In genomic region chr12:132455565-132455964, GRCh38 we compare ENCODE assay signal across 26 cellular contexts. TPM values are rescaled to one million over a fixed set of nuclear protein-coding genes. Genes with fewer than 3 reads are reported as not detected.
DNase-seq lines count a peak whose midpoint lies in the region; ATAC-seq, FAIRE-seq and TF ChIP-seq lines count a peak whose summit lies in the region.
"Had no signal": no experiment of that assay in that cellular context is flagged by ENCODE, and none has a peak within 500 bp of the region (broad histone marks: within the 10 kb centered on the region; RNA-seq: fewer than 3 reads in every experiment).

No MANE protein-coding gene starts in this region.

- H3K27me3 Mint-ChIP-seq in CD4-positive, CD25-positive, alpha-beta regulatory T cell = peaks cover 4% of the 10 kb centered on the region
- H3K27me3 Mint-ChIP-seq: IgD-negative memory B cell had no signal

- H4K20me1 ChIP-seq in GM12878 (ENCODE audit: control insufficient read depth, insufficient read depth) = no peaks in the 10 kb centered on the region
- no peaks in the 10 kb centered on the region for H4K20me1 ChIP-seq in HepG2 (ENCODE audit: insufficient read depth, low read length)

- H3K4me3 ChIP-seq in CD4-positive, CD25-positive, alpha-beta regulatory T cell (ENCODE audit: low read depth, low read length) = no peak overlapping the region
- no peak overlapping the region for H3K4me3 ChIP-seq in GM12878
- no peak overlapping the region for H3K4me3 ChIP-seq in HepG2 (replicated peaks in 1 of 3; ENCODE audit: insufficient read depth in 1 of 3, low read depth in 2 of 3, low read length in 3 of 3)
- H3K4me3 ChIP-seq: BLaER1 treated with 17β-estradiol and CSF1 and Interleukin-3, amounts not matched to agents 10 nM and 100 nM; colonic mucosa; GM23248; SJSA1; transverse colon had no signal

- TF ChIP-seq CTCF in GM12878 (IDR thresholded peaks at IDR 0.05 in 2 of 3, conservative IDR thresholded peaks at IDR 0.05 in 1 of 3; ENCODE audit: control insufficient read depth in 2 of 3, extremely low read depth in 1 of 3, insufficient read depth in 1 of 3, low read depth in 3 of 3, low read length in 3 of 3) (no peak), HepG2 (CRISPR knock-in tag; IDR thresholded peaks at IDR 0.05) (no peak)

- BruUV-seq in GM12878 (replicated peaks; lab: Mats Ljungman, UMichigan) (no TSS peak), HepG2 (replicated peaks; lab: Mats Ljungman, UMichigan) (no TSS peak)

- POLR2A ChIA-PET in GM12878 (lab: Charles Lee) (no interaction called here), HepG2 (lab: Yijun Ruan, JAX) (no interaction called here)

- H3K9me3 Mint-ChIP-seq in CD4-positive, CD25-positive, alpha-beta regulatory T cell = no peaks in the 10 kb centered on the region

- H3K4me1 ChIP-seq in CD4-positive, CD25-positive, alpha-beta regulatory T cell (ENCODE audit: control insufficient read depth, insufficient read depth, low read length, poor library complexity, severe bottlenecking) = peaks cover 8% of the 10 kb centered on the region
- H3K4me1 ChIP-seq in GM12878 (ENCODE audit: control insufficient read depth, insufficient read depth, low read length) (peaks cover 13% of the 10 kb centered on the region), HepG2 (ENCODE audit: insufficient read depth, low read length) (peaks cover 13% of the 10 kb centered on the region)
- H3K4me1 ChIP-seq: colonic mucosa, SJSA1, transverse colon had no signal

- H3K9ac ChIP-seq in GM12878 (ENCODE audit: control insufficient read depth, insufficient read depth, low read length) = no peak overlapping the region
- no peak overlapping the region for H3K9ac ChIP-seq in HepG2 (ENCODE audit: insufficient read depth, low read depth, low read length)
- H3K9ac ChIP-seq: GM23248 had no signal

- H3K79me2 ChIP-seq in GM12878 (ENCODE audit: control insufficient read depth, insufficient read depth, low read length) (no peaks in the 10 kb centered on the region), HepG2 (ENCODE audit: insufficient read depth, low read length) (no peaks in the 10 kb centered on the region)

- SMC1A ChIA-PET in GM12878 (lab: Charles Lee; ENCODE audit: uncharacterized antibody, unreplicated experiment) = no interaction called here

- H3K4me2 ChIP-seq in GM12878 (ENCODE audit: control insufficient read depth, insufficient read depth) (no peak overlapping the region), HepG2 (ENCODE audit: low read depth, low read length) (no peak overlapping the region)

- TF ChIP-seq POLR2A in GM12891 (IDR thresholded peaks at IDR 0.05; ENCODE audit: low read depth, low read length) (no peak), GM12878 (IDR thresholded peaks at IDR 0.05; ENCODE audit: low read depth, low read length) (no peak), HepG2 (IDR thresholded peaks at IDR 0.05; ENCODE audit: insufficient read depth in 1 of 2, low read depth in 2 of 2, low read length in 2 of 2) (no peak)

- no peaks in the 10 kb centered on the region for H3K9me3 ChIP-seq in CD4-positive, CD25-positive, alpha-beta regulatory T cell (ENCODE audit: control insufficient read depth in 2 of 2, low read length in 2 of 2)
- H3K9me3 ChIP-seq in GM12878 (replicated peaks; ENCODE audit: control insufficient read depth, insufficient read depth, low read length) (no peaks in the 10 kb centered on the region; the same call in 2 of the 3 replicates), HepG2 (ENCODE audit: low read length) (no peaks in the 10 kb centered on the region)
- H3K9me3 ChIP-seq: colonic mucosa, transverse colon had no signal

- no peak for DNase-seq in CD4-positive, CD25-positive, alpha-beta regulatory T cell
- DNase-seq in GM12891 (ENCODE audit: insufficient read length, low spot score) (no peak), GM12878 (ENCODE audit: low read depth, low spot score) (no peak), HepG2 (ENCODE audit: low spot score) (no peak), substantia nigra (lab: John Stamatoyannopoulos, UW) (no peak), NCI-H1105 (lab: John Stamatoyannopoulos, UW) (no peak), COR-L47 (lab: John Stamatoyannopoulos, UW) (no peak)
- DNase-seq: activated CD4-positive, alpha-beta memory T cell treated with anti-CD3 and anti-CD28 coated beads, Interleukin-2, amount 10 ng/mL, durations not matched to agents 7 days and 5 days; activated naive CD4-positive, alpha-beta T cell treated with anti-CD3 and anti-CD28 coated beads, Interleukin-2, amount 50 U/mL, for 16 hours; anterior cingulate cortex; colonic mucosa; DMS53; effector memory CD4-positive, alpha-beta T cell; GM23248; head of caudate nucleus; HFFc6; left ventricle myocardium superior; stimulated activated CD4-positive, alpha-beta T cell treated with anti-CD3 and anti-CD28 coated beads, Interleukin-4, amount 100 ng/mL, for 1 hour; transverse colon had no signal

- 73% methylated on average over 15 of the region's 15 CpGs for WGBS in GM12878 (ENCODE audit: insufficient coverage, insufficient replicate concordance, low lambda C conversion rate, missing lambda C conversion rate)
- 75% methylated on average over 15 of the region's 15 CpGs for WGBS in HepG2 (ENCODE audit: low lambda C conversion rate)

- peak overlapping the region in 2 of 3 donors; percentile 52 to 56 for H3K27ac Mint-ChIP-seq in CD4-positive, CD25-positive, alpha-beta regulatory T cell
- H3K27ac Mint-ChIP-seq: activated CD4-positive, alpha-beta memory T cell treated with anti-CD3 and anti-CD28 coated beads, Interleukin-2, amount 10 ng/mL, durations not matched to agents 7 days and 5 days; HFFc6 had no signal

- H3K4me1 Mint-ChIP-seq in CD4-positive, CD25-positive, alpha-beta regulatory T cell = peaks cover 0 to 6% (median 0%) of the 10 kb centered on the region in 4 donors

- ATAC-seq in CD4-positive, CD25-positive, alpha-beta regulatory T cell (ENCODE audit: low read depth in 2 of 2) = no peak
- no peak for ATAC-seq in GM12878
- no peak for ATAC-seq in HepG2
- ATAC-seq: activated CD4-positive, CD25-positive, alpha-beta regulatory T cell treated with anti-CD3 and anti-CD28 coated beads, Interleukin-2, amount 50 U/mL, for 24 hours; left ventricle myocardium superior had no signal

- H2AFZ ChIP-seq in GM12878 (ENCODE audit: control insufficient read depth, low read depth, low read length) (no peak overlapping the region), HepG2 (ENCODE audit: low read length) (no peak overlapping the region)
- H2AFZ ChIP-seq: GM23248 had no signal

- no peaks in the 10 kb centered on the region for H3K36me3 Mint-ChIP-seq in CD4-positive, CD25-positive, alpha-beta regulatory T cell
- H3K36me3 Mint-ChIP-seq: IgD-negative memory B cell had no signal

- H3K27ac ChIP-seq in CD4-positive, CD25-positive, alpha-beta regulatory T cell (ENCODE audit: insufficient read depth, low read length, poor library complexity, severe bottlenecking) = no peak overlapping the region
- H3K27ac ChIP-seq in GM12878 (ENCODE audit: control insufficient read depth, insufficient read depth) = no peak overlapping the region
- no peak overlapping the region for H3K27ac ChIP-seq in HepG2 (ENCODE audit: extremely low read length, insufficient read depth, low read length)
- H3K27ac ChIP-seq in substantia nigra (ENCODE audit: low read depth, low read length, poor library complexity, severe bottlenecking) = no peak overlapping the region
- H3K27ac ChIP-seq: colonic mucosa, GM23248, SJSA1, transverse colon had no signal

- peak overlapping the region in 1 of 4 donors; percentile 2 for H3K4me3 Mint-ChIP-seq in CD4-positive, CD25-positive, alpha-beta regulatory T cell
- H3K4me3 Mint-ChIP-seq: activated CD4-positive, alpha-beta memory T cell treated with anti-CD3 and anti-CD28 coated beads, Interleukin-2, amount 10 ng/mL, durations not matched to agents 7 days and 5 days; HFFc6; IgD-negative memory B cell had no signal

- no peak for TF ChIP-seq EP300 in GM12878 (IDR thresholded peaks at IDR 0.05; ENCODE audit: borderline replicate concordance in 1 of 2, control insufficient read depth in 1 of 2, low read depth in 2 of 2, low read length in 2 of 2)
- TF ChIP-seq EP300 in HepG2 (IDR thresholded peaks at IDR 0.05; ENCODE audit: low read depth in 2 of 2, low read length in 2 of 2) = no peak
- TF ChIP-seq EP300 in HepG2 (CRISPR knock-in tag; IDR thresholded peaks at IDR 0.05; ENCODE audit: borderline replicate concordance) = no peak

- intact Hi-C loops in GM12878 (cut with micrococcal nuclease; ENCODE audit: unreplicated experiment) = no loop called here
- intact Hi-C loops in HepG2 (cut with micrococcal nuclease; ENCODE audit: unreplicated experiment) = no loop called here

- peak; percentile 93 for FAIRE-seq in GM12891 (lab: Jason Lieb, UNC)
- peak; percentile 27 for FAIRE-seq in GM12878 (lab: Jason Lieb, UNC)
- FAIRE-seq in HepG2 (lab: Jason Lieb, UNC) = no peak
- FAIRE-seq: G401.6, keratinocyte, RCC 7860 had no signal

- in situ Hi-C loops in GM12878 (cut with MboI) = no loop called here
- in situ Hi-C loops in HepG2 (cut with HindIII; ENCODE audit: extremely low pct_ligation_motif_present, low pct_unique_long_range_greater_than_20kb) = no loop called here

- TF ChIP-seq RAD21 in GM12878 (IDR thresholded peaks at IDR 0.05; ENCODE audit: insufficient read depth, low read depth, low read length) (no peak), HepG2 (CRISPR knock-in tag; IDR thresholded peaks at IDR 0.05) (no peak)

- H3K36me3 ChIP-seq in CD4-positive, CD25-positive, alpha-beta regulatory T cell (ENCODE audit: control insufficient read depth, insufficient read depth, low read length) = no peaks in the 10 kb centered on the region
- H3K36me3 ChIP-seq in GM12878 (ENCODE audit: control insufficient read depth in 2 of 2, insufficient read depth in 2 of 2, low read length in 1 of 2) = no peaks in the 10 kb centered on the region
- H3K36me3 ChIP-seq in HepG2 (replicated peaks in 1 of 2; ENCODE audit: control insufficient read depth in 1 of 2, insufficient read depth in 2 of 2, low read length in 2 of 2) = no peaks in the 10 kb centered on the region
- H3K36me3 ChIP-seq: BLaER1 treated with 17β-estradiol and CSF1 and Interleukin-3, amounts not matched to agents 10 nM and 100 nM; colonic mucosa; SJSA1; transverse colon had no signal

- RAD21 ChIA-PET in GM12878 (lab: Charles Lee; ENCODE audit: unreplicated experiment) = no interaction called here

- H3K27me3 ChIP-seq in CD4-positive, CD25-positive, alpha-beta regulatory T cell (ENCODE audit: control insufficient read depth, insufficient read depth, low read length) = no peaks in the 10 kb centered on the region
- H3K27me3 ChIP-seq in GM12878 (replicated peaks in 1 of 2; ENCODE audit: control insufficient read depth in 2 of 2, insufficient read depth in 2 of 2, low read length in 1 of 2) (no peaks in the 10 kb centered on the region), HepG2 (ENCODE audit: control insufficient read depth in 1 of 2, insufficient read depth in 2 of 2, low read length in 2 of 2) (peaks cover 26 to 84% of the 10 kb centered on the region in 2 experiments)
- H3K27me3 ChIP-seq: colonic mucosa, SJSA1 had no signal

- CTCF ChIA-PET in GM12878 (lab: Yijun Ruan, JAX) (no interaction called here), HepG2 (lab: Yijun Ruan, JAX; ENCODE audit: low intra/inter-chr PET ratio, low total read pairs) (no interaction called here)

RNA-seq across cellular contexts. Expression of gene FBRSL1, which starts 34.4 kb away (rescaled TPM):
- total RNA-seq in CD4-positive, CD25-positive, alpha-beta regulatory T cell = 94.6 TPM
- under 1 TPM; 0.16 to 0.78 (median 0.31) TPM for polyA plus RNA-seq in CD4-positive, CD25-positive, alpha-beta regulatory T cell
- polyA plus RNA-seq in GM12891 (2012; ENCODE audit: low read depth, missing spikeins) = 14.6 TPM
- total RNA-seq in GM12878 (2013; cell fraction: nucleolus; rRNA removed) = 30.6 and 38.6 TPM in 2 replicates
- total RNA-seq in GM12878 (2014; rRNA removed) (4.5 and 6.3 TPM in 2 replicates), GM12878 (2014; rRNA removed; fragmentation: Illumina TruSeq; extraction: Trizol) (2.0 and 6.7 TPM in 2 replicates), GM12878 (2021) (53.4 and 55.1 TPM in 2 replicates), HepG2 (2016; rRNA removed; fragmentation: Illumina TruSeq; extraction: Trizol) (3.7 and 7.9 TPM in 2 replicates)
- polyA plus RNA-seq in GM12878 (2011; ENCODE audit: low read depth) = 34.4 TPM
- polyA plus RNA-seq in GM12878 (2011; rRNA removed) (0.40 and 0.81 TPM in 2 replicates), GM12878 (2014; fragmentation: Illumina TruSeq; extraction: Trizol) (1.1 and 12.3 TPM in 2 replicates), GM12878 (2014; fragmentation: Nextera tagmentation; extraction: Ambion mirVana) (under 1 TPM; 0.19 to 0.58 TPM), GM12878 (2014; rRNA removed) (19.9 and 29.3 TPM in 2 replicates), GM12878 (2016; fragmentation: Nextera tagmentation; extraction: Ambion mirVana) (1 to 10 TPM; 1.4 to 1.9 TPM), HepG2 (2011; rRNA removed) (3.6 and 4.9 TPM in 2 replicates)
- 2.6 and 7.9 TPM in 2 replicates for polyA plus RNA-seq in GM12878 (2011; cell fraction: cytosol; rRNA removed)
- 17.0 and 38.4 TPM in 2 replicates for polyA plus RNA-seq in GM12878 (2011; cell fraction: nucleus; rRNA removed)
- 21.0 and 21.8 TPM in 2 replicates for polyA plus RNA-seq in GM12878 (2012)
- 0.59 and 2.1 TPM in 2 replicates for polyA minus RNA-seq in GM12878 (2011; rRNA and poly(A)+ RNA removed)
- polyA minus RNA-seq in GM12878 (2011; cell fraction: cytosol; rRNA and poly(A)+ RNA removed) = 7.5 and 13.1 TPM in 2 replicates
- polyA minus RNA-seq in GM12878 (2011; cell fraction: nucleus; rRNA and poly(A)+ RNA removed) = 2.8 and 6.9 TPM in 2 replicates
- 2.7 and 3.6 TPM in 2 replicates for total RNA-seq in HepG2 (2016; cell fraction: cytosol; rRNA removed; fragmentation: Illumina TruSeq; extraction: Trizol; ENCODE audit: low read depth)
- 5.4 and 6.9 TPM in 2 replicates for total RNA-seq in HepG2 (2016; cell fraction: insoluble cytoplasmic fraction; rRNA removed; fragmentation: Illumina TruSeq; extraction: Trizol)
- total RNA-seq in HepG2 (2016; cell fraction: membrane; rRNA removed; fragmentation: Illumina TruSeq; extraction: Trizol) = 7.0 and 9.3 TPM in 2 replicates
- total RNA-seq in HepG2 (2016; cell fraction: nucleus; rRNA removed; fragmentation: Illumina TruSeq; extraction: Trizol) = 10.9 and 11.0 TPM in 2 replicates
- 3.0 and 6.0 TPM in 2 replicates for polyA plus RNA-seq in HepG2 (2011; cell fraction: cytosol; rRNA removed)
- polyA plus RNA-seq in HepG2 (2011; cell fraction: nucleus; rRNA removed) = 50.9 and 76.3 TPM in 2 replicates
- polyA plus RNA-seq in HepG2 (2012) = 25.5 and 31.0 TPM in 2 replicates
- polyA plus RNA-seq in HepG2 (2016; cell fraction: cytosol; fragmentation: Illumina TruSeq; extraction: Trizol; ENCODE audit: low read depth) = 5.9 and 6.4 TPM in 2 replicates
- 20.0 and 28.2 TPM in 2 replicates for polyA plus RNA-seq in HepG2 (2016; cell fraction: insoluble cytoplasmic fraction; fragmentation: Illumina TruSeq; extraction: Trizol; ENCODE audit: low read depth)
- 20.5 and 23.8 TPM in 2 replicates for polyA plus RNA-seq in HepG2 (2016; cell fraction: membrane; fragmentation: Illumina TruSeq; extraction: Trizol; ENCODE audit: low read depth)
- polyA plus RNA-seq in HepG2 (2016; cell fraction: nucleus; fragmentation: Illumina TruSeq; extraction: Trizol; ENCODE audit: insufficient read depth, low read depth) = 64.1 and 69.3 TPM in 2 replicates
- polyA minus RNA-seq in HepG2 (2011; rRNA and poly(A)+ RNA removed; ENCODE audit: low replicate concordance) = 3.8 and 7.6 TPM in 2 replicates
- 17.3 and 28.7 TPM in 2 replicates for polyA minus RNA-seq in HepG2 (2011; cell fraction: cytosol; rRNA and poly(A)+ RNA removed)
- 8.5 and 11.2 TPM in 2 replicates for polyA minus RNA-seq in HepG2 (2011; cell fraction: nucleus; rRNA and poly(A)+ RNA removed)
